ENCODE assay signal across 29 cellular contexts in genomic region chr17:50356892-50357510, GRCh38.
"Had no signal": no experiment of that assay in that cellular context is flagged by ENCODE, and none has a peak within 500 bp of the region (broad histone marks: within the 10 kb centered on the region; RNA-seq: fewer than 3 reads in every experiment).

No MANE protein-coding gene starts in this region.

- H3K4me3 ChIP-seq: right atrium auricular region, thyroid gland, upper lobe of left lung, vagina had no signal

- H3K4me1 Mint-ChIP-seq: memory B cell had no signal

- H3K27ac ChIP-seq: parathyroid adenoma, right atrium auricular region, thyroid gland, upper lobe of left lung, vagina, WERI-Rb-1 had no signal

- H3K27ac Mint-ChIP-seq: activated CD4-positive, alpha-beta memory T cell treated with anti-CD3 and anti-CD28 coated beads for 36 hours; activated naive CD8-positive, alpha-beta T cell treated with anti-CD3 and anti-CD28 coated beads for 36 hours; activated T-helper 17 cell treated with anti-CD3 and anti-CD28 coated beads, Interleukin-2, amount 50 U/mL, for 72 hours; immature natural killer cell; memory B cell; stimulated activated effector memory CD8-positive, alpha-beta T cell treated with anti-CD3 and anti-CD28 coated beads, Interleukin-12 subunit alpha, Interleukin-12 subunit beta, amount 100 ng/mL, for 72 hours; stimulated activated naive CD8-positive, alpha-beta T cell treated with anti-CD3 and anti-CD28 coated beads, Interleukin-15, Interleukin-2, amounts not matched to agents 100 ng/mL and 50 ng/mL, for 24 hours; T-helper 17 cell had no signal

- H3K4me1 ChIP-seq: parathyroid adenoma, thyroid gland had no signal

- H3K9ac ChIP-seq: parathyroid adenoma had no signal

- ATAC-seq: activated CD4-positive, CD25-positive, alpha-beta regulatory T cell treated with anti-CD3 and anti-CD28 coated beads, Interleukin-2, amount 50 U/mL, for 24 hours; activated T-helper 17 cell treated with anti-CD3 and anti-CD28 coated beads, Interleukin-2, amount 50 U/mL, for 72 hours; esophagus mucosa; naive thymus-derived CD8-positive, alpha-beta T cell; stimulated activated effector memory CD8-positive, alpha-beta T cell treated with anti-CD3 and anti-CD28 coated beads, Interleukin-12 subunit alpha, Interleukin-12 subunit beta, amount 100 ng/mL, for 72 hours; T-helper 17 cell had no signal

- H3K27me3 ChIP-seq: right atrium auricular region, thyroid gland, upper lobe of left lung, vagina had no signal

- DNase-seq: activated CD4-positive, alpha-beta memory T cell treated with anti-CD3 and anti-CD28 coated beads for 36 hours; activated CD4-positive, alpha-beta T cell treated with anti-CD3 and anti-CD28 coated beads for 48 hours; activated naive CD4-positive, alpha-beta T cell; activated naive CD8-positive, alpha-beta T cell treated with anti-CD3 and anti-CD28 coated beads for 36 hours; amygdala; central memory CD4-positive, alpha-beta T cell; foreskin fibroblast; hippocampal formation; immature natural killer cell; midbrain; naive thymus-derived CD8-positive, alpha-beta T cell; nucleus accumbens; stimulated activated CD4-positive, alpha-beta T cell treated with anti-CD3 and anti-CD28 coated beads, Interleukin-4, amount 100 ng/mL, for 24 hours; substantia nigra; T-helper 17 cell; T1000; thyroid gland; WERI-Rb-1 had no signal

- H3K4me3 Mint-ChIP-seq: activated CD4-positive, alpha-beta memory T cell treated with anti-CD3 and anti-CD28 coated beads for 36 hours; activated naive CD8-positive, alpha-beta T cell treated with anti-CD3 and anti-CD28 coated beads for 36 hours; activated T-helper 17 cell treated with anti-CD3 and anti-CD28 coated beads, Interleukin-2, amount 50 U/mL, for 72 hours; immature natural killer cell; memory B cell; naive thymus-derived CD8-positive, alpha-beta T cell; neural crest cell; stimulated activated effector memory CD8-positive, alpha-beta T cell treated with anti-CD3 and anti-CD28 coated beads, Interleukin-12 subunit alpha, Interleukin-12 subunit beta, amount 100 ng/mL, for 72 hours; stimulated activated naive CD8-positive, alpha-beta T cell treated with anti-CD3 and anti-CD28 coated beads, Interleukin-15, Interleukin-2, amounts not matched to agents 100 ng/mL and 50 ng/mL, for 24 hours; T-helper 17 cell had no signal

- H3K9me3 ChIP-seq: right atrium auricular region, thyroid gland, upper lobe of left lung, vagina had no signal

- H3K9me3 Mint-ChIP-seq: activated CD4-positive, alpha-beta memory T cell treated with anti-CD3 and anti-CD28 coated beads for 36 hours; activated naive CD8-positive, alpha-beta T cell treated with anti-CD3 and anti-CD28 coated beads for 36 hours; activated T-helper 17 cell treated with anti-CD3 and anti-CD28 coated beads, Interleukin-2, amount 50 U/mL, for 72 hours; immature natural killer cell; memory B cell; naive thymus-derived CD8-positive, alpha-beta T cell; neural crest cell; stimulated activated effector memory CD8-positive, alpha-beta T cell treated with anti-CD3 and anti-CD28 coated beads, Interleukin-12 subunit alpha, Interleukin-12 subunit beta, amount 100 ng/mL, for 72 hours; stimulated activated naive CD8-positive, alpha-beta T cell treated with anti-CD3 and anti-CD28 coated beads, Interleukin-15, Interleukin-2, amounts not matched to agents 100 ng/mL and 50 ng/mL, for 24 hours had no signal

- H3K27me3 Mint-ChIP-seq: activated CD4-positive, alpha-beta memory T cell treated with anti-CD3 and anti-CD28 coated beads for 36 hours; activated naive CD8-positive, alpha-beta T cell treated with anti-CD3 and anti-CD28 coated beads for 36 hours; activated T-helper 17 cell treated with anti-CD3 and anti-CD28 coated beads, Interleukin-2, amount 50 U/mL, for 72 hours; memory B cell; naive thymus-derived CD8-positive, alpha-beta T cell; stimulated activated naive CD8-positive, alpha-beta T cell treated with anti-CD3 and anti-CD28 coated beads, Interleukin-15, Interleukin-2, amounts not matched to agents 100 ng/mL and 50 ng/mL, for 24 hours; T-helper 17 cell had no signal
